8 cellular contexts compared by ENCODE assay signal in genomic region chr11:76782526-76783293, GRCh38. TPM values are rescaled to one million over a fixed set of nuclear protein-coding genes. Genes with fewer than 3 reads are reported as not detected.
DNase-seq lines count a peak whose midpoint lies in the region; ATAC-seq and TF ChIP-seq lines count a peak whose summit lies in the region.

No MANE protein-coding gene starts in this region.

- H3K9ac ChIP-seq in trophoblast cell (ENCODE audit: low read length): peak overlapping the region; percentile 35

- H3K23ac ChIP-seq in trophoblast cell (ENCODE audit: low read length): no peak overlapping the region

- peak overlapping the region; percentile 6 for H3K18ac ChIP-seq in trophoblast cell (ENCODE audit: low read length)

- H4K91ac ChIP-seq in trophoblast cell (ENCODE audit: low read depth, low read length): peak overlapping the region; percentile 69

- H4K8ac ChIP-seq in trophoblast cell (ENCODE audit: low read depth, low read length): peak overlapping the region; percentile 38

- intact Hi-C loops in ascending aorta (cut with DNase I) (loop anchor here (10.0 kb wide), 2 partner anchors 548 to 1368 kb away; no protein-coding TSS in a partner anchor), left ventricle myocardium superior (cut with micrococcal nuclease) (no loop called here)

- H3K36me3 ChIP-seq in ascending aorta: no peaks in the 10 kb centered on the region
- H3K36me3 ChIP-seq in trophoblast cell (ENCODE audit: control insufficient read depth in 1 of 2, insufficient read depth in 2 of 2, low read length in 2 of 2): peaks cover 4 to 7% of the 10 kb centered on the region in 2 experiments

- peaks cover 32% of the 10 kb centered on the region for H3K79me2 ChIP-seq in trophoblast cell (ENCODE audit: control insufficient read depth, insufficient read depth, low read length, poor library complexity)

- H2BK12ac ChIP-seq in trophoblast cell (ENCODE audit: low read length): peak overlapping the region; percentile 6

- H4K12ac ChIP-seq in trophoblast cell (ENCODE audit: low read depth, low read length): no peak overlapping the region

- no peaks in the 10 kb centered on the region for H3K27me3 ChIP-seq in ascending aorta
- H3K27me3 ChIP-seq in trophoblast cell (ENCODE audit: insufficient read depth, low read length): no peaks in the 10 kb centered on the region

- H2BK120ac ChIP-seq in trophoblast cell (ENCODE audit: insufficient read depth, low read length, poor library complexity): peak overlapping the region; percentile 13

- peak overlapping the region; percentile 67 for H3K4me2 ChIP-seq in trophoblast cell (ENCODE audit: low read length)

- H3K79me1 ChIP-seq in trophoblast cell (ENCODE audit: low read length): peaks cover 28% of the 10 kb centered on the region

- peak overlapping the region; percentile 14 for H2AFZ ChIP-seq in trophoblast cell (ENCODE audit: insufficient read depth, low read length, poor library complexity)

- no CpG with 5 or more reads among the region's 38 CpGs for WGBS in trophoblast cell (ENCODE audit: extremely low coverage, insufficient coverage, insufficient read length)

- H3K4ac ChIP-seq in trophoblast cell (ENCODE audit: low read depth, low read length): no peak overlapping the region

- TF ChIP-seq CTCF in ascending aorta (IDR thresholded peaks at IDR 0.05): no peak

- peak overlapping the region; percentile 87 for H3K4me3 ChIP-seq in Jurkat, Clone E6-1 (ENCODE audit: low read length)
- peak overlapping the region; percentile 81 to 86 for H3K4me3 ChIP-seq in ascending aorta
- peak overlapping the region; percentile 98 for H3K4me3 ChIP-seq in trophoblast cell (ENCODE audit: low read depth, low read length)

- H3K4me1 ChIP-seq in ascending aorta (peaks cover 0 to 8% of the 10 kb centered on the region in 2 donors), trophoblast cell (ENCODE audit: control insufficient read depth in 1 of 2, insufficient read depth in 2 of 2, low read length in 2 of 2) (peaks cover 44 to 45% of the 10 kb centered on the region in 2 experiments)

- peak overlapping the region; percentile 45 for H3K14ac ChIP-seq in trophoblast cell (ENCODE audit: low read length)

- peak overlapping the region; percentile 44 for H2BK5ac ChIP-seq in trophoblast cell (ENCODE audit: low read depth, low read length, poor library complexity)

- no peaks in the 10 kb centered on the region for H3K9me3 ChIP-seq in ascending aorta
- no peaks in the 10 kb centered on the region for H3K9me3 ChIP-seq in trophoblast cell (ENCODE audit: insufficient read depth, low read depth, low read length)

- no peak overlapping the region for H2AK5ac ChIP-seq in trophoblast cell (ENCODE audit: low read length)

- peak overlapping the region; percentile 93 to 95 for H3K27ac ChIP-seq in ascending aorta
- peak overlapping the region; percentile 97 for H3K27ac ChIP-seq in trophoblast cell (ENCODE audit: low read depth, low read length)

- ATAC-seq in left ventricle myocardium superior (peak; percentile 79), GM19395 (IDR thresholded peaks at IDR 0.05; ENCODE audit: unreplicated experiment) (no peak), GM18868 (IDR thresholded peaks at IDR 0.05; ENCODE audit: unreplicated experiment) (no peak)

- DNase-seq in ELF-1 (ENCODE audit: low read depth, low spot score) (peak; percentile 96), OCI-M2 (lab: John Stamatoyannopoulos, UW; ENCODE audit: unreplicated experiment) (peak; percentile 16), ascending aorta (ENCODE audit: low spot score in 2 of 2) (peak; percentile 43 to 93), left ventricle myocardium superior (peak; percentile 93), trophoblast cell (peak; percentile 49 to 74)
- peak; percentile 87 for DNase-seq in Jurkat, Clone E6-1 (ENCODE audit: low read depth, low spot score)

RNA-seq across cellular contexts. Expression of gene TSKU, which starts 0.4 kb away (rescaled TPM):
- polyA plus RNA-seq in Jurkat, Clone E6-1 (2012; ENCODE audit: insufficient read depth, insufficient read length): 8.1 TPM
- total RNA-seq in ascending aorta (121 TPM), left ventricle myocardium superior (11.1 TPM)
- polyA plus RNA-seq in trophoblast cell (2013): 34.0 and 35.3 TPM in 2 replicates

Comparison
In these comparisons a context has a peak if more than half of its experiments do, and no peak if none do; other contexts are left out.
1. DNase-seq: peak in every context shown above with its lines; median percentile 96 in ELF-1; 93 in left ventricle myocardium superior; 87 in Jurkat, Clone E6-1; 68 in ascending aorta; 62 in trophoblast cell; 16 in OCI-M2.
2. RNA of gene TSKU, which starts 0.4 kb away (total RNA-seq): 121 TPM in ascending aorta (single experiment); 11.1 TPM in left ventricle myocardium superior (single experiment); every median in the first group is over 10 times any median in the second.
3. Peak in every context shown above with its lines, with median percentiles within 50 percentile points of each other: H3K4me3 ChIP-seq.